ENCODE assay signal across 8 cellular contexts in genomic region chr5:10442581-10442980, GRCh38. TPM values are rescaled to one million over a fixed set of nuclear protein-coding genes. Genes with fewer than 3 reads are reported as not detected.
DNase-seq lines count a peak whose midpoint lies in the region; ATAC-seq and TF ChIP-seq lines count a peak whose summit lies in the region.

No MANE protein-coding gene starts in this region.

- no peak overlapping the region for H3K9ac ChIP-seq in mucosa of rectum (ENCODE audit: low read depth in 1 of 2, low read length in 2 of 2)

- H3K4me1 ChIP-seq in mucosa of rectum (ENCODE audit: control insufficient read depth in 2 of 2, insufficient read depth in 2 of 2, low read length in 2 of 2), result peaks cover 8 to 11% of the 10 kb centered on the region in 2 donors

- peaks cover 0 to 3% (median 0%) of the 10 kb centered on the region in 3 donors for H3K27me3 Mint-ChIP-seq in CD14-positive monocyte (ENCODE audit: low read depth in 3 of 3)

- peaks cover 66% of the 10 kb centered on the region for H3K4me1 Mint-ChIP-seq in CD14-positive monocyte

- ATAC-seq in HG03439 (IDR thresholded peaks at IDR 0.05; ENCODE audit: unreplicated experiment) (no peak), HG03432 (IDR thresholded peaks at IDR 0.05; ENCODE audit: unreplicated experiment) (no peak)

- H3K27ac ChIP-seq in mucosa of rectum (ENCODE audit: low read depth in 2 of 2, low read length in 2 of 2), result no peak overlapping the region

- DNase-seq in CD14-positive monocyte (ENCODE audit: low spot score), result no peak
- peak; percentile 33 to 54 for DNase-seq in Kasumi-1 (lab: John Stamatoyannopoulos, UW)
- DNase-seq in astrocyte of the spinal cord (ENCODE audit: low read depth, low spot score), result no peak
- no peak for DNase-seq in kidney glomerular epithelial cell (lab: John Stamatoyannopoulos, UW)
- no peak for DNase-seq in hypothalamus (lab: John Stamatoyannopoulos, UW)

- TF ChIP-seq CTCF in CD14-positive monocyte (IDR thresholded peaks at IDR 0.05) (no peak), astrocyte of the spinal cord (IDR thresholded peaks at IDR 0.05; ENCODE audit: low read depth, low read length) (no peak)

- H3K4me3 Mint-ChIP-seq in CD14-positive monocyte, result peak overlapping the region; percentile 88 to 92

- H3K36me3 Mint-ChIP-seq in CD14-positive monocyte, result peaks cover 2 to 11% of the 10 kb centered on the region in 2 donors

- H3K9me3 ChIP-seq in mucosa of rectum (ENCODE audit: control insufficient read depth in 2 of 2, low read length in 2 of 2), result no peaks in the 10 kb centered on the region

- intact Hi-C loops in CD14-positive monocyte (cut with micrococcal nuclease), result loop anchor here in 1 of 2 donors (5.0 kb wide), 1 partner anchor 90 kb away; the partner anchor contains the start of gene MARCHF6

- H3K9me3 Mint-ChIP-seq in CD14-positive monocyte, result no peaks in the 10 kb centered on the region

- H3K4me3 ChIP-seq in astrocyte of the spinal cord (ENCODE audit: low read depth, low read length) (peak overlapping the region; percentile 62), mucosa of rectum (ENCODE audit: low read length in 2 of 2) (peak overlapping the region; percentile 87 to 92)

- in situ Hi-C loops in astrocyte of the spinal cord (cut with HindIII; ENCODE audit: low sequenced_read_pairs), result no loop called here

- peak overlapping the region; percentile 33 to 85 (median 73) for H3K27ac Mint-ChIP-seq in CD14-positive monocyte

- peaks cover 0 to 3% of the 10 kb centered on the region in 2 donors for H3K27me3 ChIP-seq in mucosa of rectum (ENCODE audit: control insufficient read depth in 2 of 2, insufficient read depth in 2 of 2, low read length in 2 of 2)

- H3K36me3 ChIP-seq in mucosa of rectum (ENCODE audit: control insufficient read depth in 2 of 2, insufficient read depth in 2 of 2, low read length in 2 of 2), result peaks cover 0 to 10% of the 10 kb centered on the region in 2 donors

RNA-seq across cellular contexts. Expression of gene ROPN1L, which starts 0.9 kb away (rescaled TPM):
- polyA plus RNA-seq in CD14-positive monocyte, result 1 to 10 TPM; 1.9 to 2.1 TPM

Comparison
In these comparisons a context has a peak if more than half of its experiments do, and no peak if none do; other contexts are left out.
1. DNase-seq: peak in Kasumi-1 (2 of 2); none in CD14-positive monocyte (single experiment), astrocyte of the spinal cord (single experiment), kidney glomerular epithelial cell (single experiment) and hypothalamus (0 of 51).